ENCODE assay signal across 8 cellular contexts in genomic region chr14:105091335-105092123, GRCh38. TPM values are rescaled to one million over a fixed set of nuclear protein-coding genes. Genes with fewer than 3 reads are reported as not detected.
DNase-seq lines count a peak whose midpoint lies in the region; ATAC-seq and TF ChIP-seq lines count a peak whose summit lies in the region.

No MANE protein-coding gene starts in this region.

- H3K36me3 ChIP-seq in CD8-positive, alpha-beta memory T cell (ENCODE audit: insufficient read depth, low read length), result no peaks in the 10 kb centered on the region
- H3K36me3 ChIP-seq in esophagus (ENCODE audit: control insufficient read depth in 2 of 2, insufficient read depth in 2 of 2, low read length in 1 of 2) (no peaks in the 10 kb centered on the region), osteoblast (ENCODE audit: insufficient read depth, low read length) (no peaks in the 10 kb centered on the region)

- peak overlapping the region in 6 of 8 donors; percentile 21 to 89 (median 63) for H3K27ac Mint-ChIP-seq in CD8-positive, alpha-beta memory T cell

- H3K4me1 Mint-ChIP-seq in CD8-positive, alpha-beta memory T cell, result peaks cover 11 to 45% (median 12%) of the 10 kb centered on the region in 3 donors

- ATAC-seq in HG03196 (IDR thresholded peaks at IDR 0.05; ENCODE audit: unreplicated experiment), result no peak
- ATAC-seq in GM21619 (IDR thresholded peaks at IDR 0.05; ENCODE audit: unreplicated experiment), result no peak

- no peak overlapping the region for H3K27ac ChIP-seq in CD8-positive, alpha-beta memory T cell (ENCODE audit: low read depth, low read length)
- peak overlapping the region; percentile 84 to 90 for H3K27ac ChIP-seq in esophagus (ENCODE audit: low read depth in 2 of 2, low read length in 1 of 2)
- H3K27ac ChIP-seq in osteoblast (ENCODE audit: low read depth, low read length), result peak overlapping the region; percentile 30

- POLR2A ChIA-PET in CD8-positive, alpha-beta memory T cell (lab: Charles Lee), result no interaction called here

- CTCF ChIA-PET in CD8-positive, alpha-beta memory T cell (lab: Charles Lee), result interaction anchor here (0.7 to 9.0 kb wide), 16 partner anchors 11 to 389 kb away, joined by 3 to 153 read pairs (median 4); partner anchors contain the start of genes BRF1, BTBD6 and GPR132

- no peak for TF ChIP-seq CTCF in osteoblast (IDR thresholded peaks at IDR 0.05; ENCODE audit: extremely low read depth, low read depth, low read length)

- H3K27me3 Mint-ChIP-seq in CD8-positive, alpha-beta memory T cell, result no peaks in the 10 kb centered on the region

- H3K36me3 Mint-ChIP-seq in CD8-positive, alpha-beta memory T cell, result peaks cover 0 to 1% (median 0%) of the 10 kb centered on the region in 3 donors

- peak overlapping the region in 5 of 7 donors; percentile 24 to 93 (median 73) for H3K4me3 Mint-ChIP-seq in CD8-positive, alpha-beta memory T cell

- H3K79me2 ChIP-seq in osteoblast (ENCODE audit: insufficient read depth, low read length), result no peaks in the 10 kb centered on the region

- peaks cover 12% of the 10 kb centered on the region for H4K20me1 ChIP-seq in osteoblast (ENCODE audit: insufficient read depth, low read length)

- H3K9me3 Mint-ChIP-seq in CD8-positive, alpha-beta memory T cell, result no peaks in the 10 kb centered on the region

- no peaks in the 10 kb centered on the region for H3K27me3 ChIP-seq in CD8-positive, alpha-beta memory T cell (ENCODE audit: insufficient read depth, low read length, poor library complexity, severe bottlenecking)
- H3K27me3 ChIP-seq in esophagus (ENCODE audit: control insufficient read depth in 1 of 2, insufficient read depth in 2 of 2, low read length in 2 of 2) (no peaks in the 10 kb centered on the region), osteoblast (ENCODE audit: insufficient read depth, low read length) (no peaks in the 10 kb centered on the region)

- 29 to 34% methylated on average over 20 to 22 of the region's 22 CpGs for WGBS in esophagus, 2 donors

- H3K4me3 ChIP-seq in CD8-positive, alpha-beta memory T cell (ENCODE audit: low read length), result no peak overlapping the region
- H3K4me3 ChIP-seq in esophagus (ENCODE audit: low read depth in 1 of 2, low read length in 2 of 2) (no peak overlapping the region), osteoblast (ENCODE audit: insufficient read depth, low read length) (peak overlapping the region; percentile 33)

- peaks cover 27% of the 10 kb centered on the region for H3K4me1 ChIP-seq in CD8-positive, alpha-beta memory T cell (ENCODE audit: insufficient read depth, low read length)
- H3K4me1 ChIP-seq in esophagus (ENCODE audit: control insufficient read depth in 2 of 2, insufficient read depth in 2 of 2, low read length in 1 of 2) (peaks cover 6 to 48% of the 10 kb centered on the region in 2 donors), osteoblast (ENCODE audit: insufficient read depth, low read length) (peaks cover 33% of the 10 kb centered on the region)

- H2AFZ ChIP-seq in osteoblast (ENCODE audit: low read length), result no peak overlapping the region

- no peak for DNase-seq in CD8-positive, alpha-beta memory T cell
- peak; percentile 38 for DNase-seq in NCI-H2196 (lab: John Stamatoyannopoulos, UW; ENCODE audit: unreplicated experiment)
- DNase-seq in osteoblast (ENCODE audit: insufficient read length, low spot score, missing footprints), result peak; percentile 93
- DNase-seq in DMS53 treated with DMSO at 0.1 percent for 48 hours (lab: John Stamatoyannopoulos, UW; ENCODE audit: unreplicated experiment), result no peak
- no peak for DNase-seq in pons (ENCODE audit: low spot score)

- H3K4me2 ChIP-seq in osteoblast (ENCODE audit: insufficient read depth, low read length), result peak overlapping the region; percentile 84

- H3K9me3 ChIP-seq in CD8-positive, alpha-beta memory T cell (ENCODE audit: low read length), result no peaks in the 10 kb centered on the region
- no peaks in the 10 kb centered on the region for H3K9me3 ChIP-seq in esophagus (ENCODE audit: control insufficient read depth in 2 of 2, insufficient read depth in 1 of 2, low read depth in 1 of 2, low read length in 1 of 2)
- H3K9me3 ChIP-seq in osteoblast (ENCODE audit: low read depth, low read length), result no peaks in the 10 kb centered on the region

RNA-seq across cellular contexts. Expression of gene GPR132, which starts 26.3 kb away (rescaled TPM):
- total RNA-seq in CD8-positive, alpha-beta memory T cell, result 10 to 100 TPM; 51.3 to 52.0 TPM
- 34.9 TPM for polyA plus RNA-seq in CD8-positive, alpha-beta memory T cell
- under 1 TPM; 0.42 to 0.47 TPM for polyA plus RNA-seq in esophagus
- total RNA-seq in osteoblast, result under 0.01 TPM in 2 replicates

Comparison
In these comparisons a context has a peak if more than half of its experiments do, and no peak if none do; other contexts are left out.
1. DNase-seq: peak in NCI-H2196 (single experiment) and osteoblast (single experiment); none in CD8-positive, alpha-beta memory T cell (0 of 5), DMS53 treated with DMSO at 0.1 percent for 48 hours (single experiment) and pons (single experiment).
2. RNA of gene GPR132, which starts 26.3 kb away (total RNA-seq): 51.3 to 52.0 TPM in CD8-positive, alpha-beta memory T cell; under 0.01 TPM in osteoblast; every median in the first group is over 10 times any median in the second.